Comparison of ENCODE assay signal across 8 cellular contexts in the genomic region with DNA sequence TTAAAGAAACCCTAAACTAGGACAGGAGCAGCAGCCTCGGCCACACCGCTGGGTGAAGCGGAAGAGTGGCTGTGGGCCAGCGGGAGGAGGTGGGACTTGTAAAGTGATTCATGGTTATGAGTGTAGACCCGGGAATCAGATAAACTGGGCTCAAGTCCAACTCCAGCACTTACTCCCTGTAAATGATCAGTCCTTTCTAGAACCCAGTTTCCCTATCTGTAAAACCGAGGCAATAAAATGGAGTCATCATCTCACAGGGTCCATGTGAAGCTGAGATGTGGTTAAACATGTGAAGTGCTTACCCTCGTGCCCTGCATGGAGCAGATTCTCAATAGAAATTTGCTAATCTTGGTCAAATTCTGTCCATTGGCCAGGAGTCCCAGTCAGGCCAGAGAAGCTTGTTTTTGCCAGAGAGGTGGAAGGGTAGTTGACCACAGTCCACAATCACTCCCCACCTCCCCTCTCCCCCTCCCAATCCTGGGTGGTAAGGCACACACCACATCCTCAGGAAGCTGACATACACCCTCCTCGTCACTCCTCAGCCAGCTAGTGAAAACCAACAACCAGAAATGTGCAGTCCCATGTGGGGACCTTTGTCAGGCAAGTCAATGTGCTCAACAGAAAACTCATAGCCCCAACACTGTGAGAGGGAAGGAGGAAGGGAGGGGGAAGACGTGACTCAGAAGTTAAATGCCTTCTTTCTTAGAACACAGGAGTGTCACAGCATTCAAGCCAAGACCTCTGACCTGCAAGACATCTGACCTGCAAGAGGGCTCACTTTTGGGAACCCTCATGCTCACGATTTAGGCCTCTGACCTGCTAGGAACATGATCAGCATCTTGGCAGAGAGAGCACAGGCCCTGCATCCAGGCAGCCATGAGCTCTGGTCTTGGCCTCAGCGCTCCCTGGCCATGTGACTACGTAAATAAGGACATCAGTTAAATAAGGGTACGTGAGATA.
DNase-seq lines count a peak whose midpoint lies in the region; ATAC-seq and TF ChIP-seq lines count a peak whose summit lies in the region.

No MANE protein-coding gene starts in this region.

- peaks cover 2% of the 10 kb centered on the region for H3K27me3 ChIP-seq in AG04450 (ENCODE audit: control insufficient read depth, insufficient read depth, low read length)

- TF ChIP-seq CTCF in AG04450 (IDR thresholded peaks at IDR 0.05; ENCODE audit: low read depth, low read length) = no peak

- POLR2A ChIA-PET in AG04450 (lab: Yijun Ruan, JAX) = no interaction called here

- ATAC-seq in HG02973 (IDR thresholded peaks at IDR 0.05; ENCODE audit: unreplicated experiment) = no peak

- no peaks in the 10 kb centered on the region for H3K9me3 ChIP-seq in AG04450 (ENCODE audit: control insufficient read depth, insufficient read depth, low read length)

- no peak overlapping the region for H3K4me3 ChIP-seq in AG04450 (ENCODE audit: low read depth, low read length)

- H3K27ac ChIP-seq in AG04450 (ENCODE audit: low read depth, low read length) = no peak overlapping the region

- DNase-seq in AG04450 (ENCODE audit: low read depth, low spot score) (peak; percentile 43), M059J (ENCODE audit: low read depth) (peak; percentile 98), activated gamma-delta T cell treated with Interleukin-2 at 50 U/mL for 16 hours (peak; percentile 65), lung microvascular endothelial cell (ENCODE audit: low read depth in 2 of 2) (peak; percentile 93 to 96), cerebellar cortex (ENCODE audit: low spot score) (no peak), iPS-NIHi7 (ENCODE audit: extremely low spot score) (no peak), NCI-H2196 (lab: John Stamatoyannopoulos, UW; ENCODE audit: unreplicated experiment) (no peak)

- CTCF ChIA-PET in AG04450 (lab: Charles Lee) = no interaction called here

Comparison
In these comparisons a context has a peak if more than half of its experiments do, and no peak if none do; other contexts are left out.
1. DNase-seq: peak in AG04450 (single experiment), M059J (single experiment), activated gamma-delta T cell treated with Interleukin-2 at 50 U/mL for 16 hours (single experiment) and lung microvascular endothelial cell (2 of 2); none in cerebellar cortex (single experiment), iPS-NIHi7 (single experiment) and NCI-H2196 (single experiment).